23 cellular contexts compared by ENCODE assay signal in genomic region chr5:113380299-113381014, GRCh38. TPM values are rescaled to one million over a fixed set of nuclear protein-coding genes. Genes with fewer than 3 reads are reported as not detected.
DNase-seq lines count a peak whose midpoint lies in the region; ATAC-seq and TF ChIP-seq lines count a peak whose summit lies in the region.
"Had no signal": no experiment of that assay in that cellular context is flagged by ENCODE, and none has a peak within 500 bp of the region (broad histone marks: within the 10 kb centered on the region; RNA-seq: fewer than 3 reads in every experiment).

No MANE protein-coding gene starts in this region.

- no peak overlapping the region for H3K4me3 Mint-ChIP-seq in activated T-helper 17 cell treated with anti-CD3 and anti-CD28 coated beads, Interleukin-2, amount 50 U/mL, for 72 hours
- no peak overlapping the region for H3K4me3 Mint-ChIP-seq in GM23338
- H3K4me3 Mint-ChIP-seq: activated CD4-positive, alpha-beta T cell treated with anti-CD3 and anti-CD28 coated beads for 36 hours; activated naive CD4-positive, alpha-beta T cell treated with anti-CD3 and anti-CD28 coated beads, Interleukin-2, amount 50 U/mL, for 24 hours; stimulated activated naive B cell treated with anti-CD40 and anti-IgM and Interleukin-4, amounts not matched to agents 10 μg/mL and 1 μg/mL and 100 μg/mL, for 72 hours had no signal

- no peaks in the 10 kb centered on the region for H3K9me2 ChIP-seq in GM23338 (ENCODE audit: insufficient read depth)

- H3K4me2 ChIP-seq in GM23338: no peak overlapping the region
- H3K4me2 ChIP-seq: hepatocyte had no signal

- H3K79me2 ChIP-seq in GM23338 (replicated peaks; ENCODE audit: insufficient read depth): no peaks in the 10 kb centered on the region
- H3K79me2 ChIP-seq: hepatocyte had no signal

- H3F3A ChIP-seq in GM23338 (replicated peaks; ENCODE audit: low read depth): no peaks in the 10 kb centered on the region

- H3K4me1 Mint-ChIP-seq in activated T-helper 17 cell treated with anti-CD3 and anti-CD28 coated beads, Interleukin-2, amount 50 U/mL, for 72 hours: peaks cover 22% of the 10 kb centered on the region
- H3K4me1 Mint-ChIP-seq in GM23338: peaks cover 6% of the 10 kb centered on the region; the same call in 1 of the 3 replicates

- H3K4me3 ChIP-seq in cardiac muscle cell (no peak overlapping the region), left ventricle myocardium inferior (no peak overlapping the region), lower lobe of right lung (no peak overlapping the region), GM23338 (no peak overlapping the region)
- H3K4me3 ChIP-seq: HAP-1, hepatocyte had no signal

- intact Hi-C loops in left ventricle myocardium inferior (cut with micrococcal nuclease) (loop anchor here (10.0 kb wide), 1 partner anchor 104 kb away; the partner anchor contains the start of gene MCC), lower lobe of right lung (cut with DNase I) (no loop called here)

- H2AFZ ChIP-seq in GM23338: no peak overlapping the region
- H2AFZ ChIP-seq: hepatocyte had no signal

- TF ChIP-seq CTCF in cardiac muscle cell (IDR thresholded peaks at IDR 0.05; ENCODE audit: low read depth, low read length) (no peak), left ventricle myocardium inferior (IDR thresholded peaks at IDR 0.05; ENCODE audit: borderline replicate concordance) (no peak), lower lobe of right lung (IDR thresholded peaks at IDR 0.05) (no peak), GM23338 (conservative IDR thresholded peaks at IDR 0.05; ENCODE audit: low read depth in 2 of 2) (no peak)

- H3K4me1 ChIP-seq in cardiac muscle cell (ENCODE audit: low read depth): peaks cover 17% of the 10 kb centered on the region
- peaks cover 24% of the 10 kb centered on the region for H3K4me1 ChIP-seq in left ventricle myocardium inferior
- no peaks in the 10 kb centered on the region for H3K4me1 ChIP-seq in lower lobe of right lung
- peaks cover 5% of the 10 kb centered on the region; the same call in 1 of the 2 replicates for H3K4me1 ChIP-seq in GM23338 (ENCODE audit: insufficient read depth)

- DNase-seq in cardiac muscle cell (ENCODE audit: low read depth in 1 of 2, low spot score in 1 of 2): peak; percentile 41 to 43
- no peak for DNase-seq in left ventricle myocardium inferior
- no peak for DNase-seq in lower lobe of right lung
- no peak for DNase-seq in GM23338 (ENCODE audit: low spot score)
- DNase-seq in COLO829 (ENCODE audit: low spot score): no peak
- DNase-seq: ACHN; activated CD4-positive, alpha-beta T cell treated with anti-CD3 and anti-CD28 coated beads for 36 hours; GDM1; Karpas-422; kidney glomerular epithelial cell; NCI-H1417 treated with DMSO at 0.1 percent for 48 hours; NK-92 treated with Interleukin-12 subunit alpha and Interleukin-12 subunit beta, amount 100 ng/mL, for 24 hours; stimulated activated naive B cell treated with anti-CD40 and anti-IgM and Interleukin-4, amounts not matched to agents 10 μg/mL and 1 μg/mL and 100 μg/mL, for 72 hours; T-helper 1 cell had no signal

- ATAC-seq in activated T-helper 17 cell treated with anti-CD3 and anti-CD28 coated beads, Interleukin-2, amount 50 U/mL, for 72 hours (replicated peaks): peak; percentile 14
- ATAC-seq in lower lobe of right lung (peak; percentile 86 to 93), GM23338 (no peak), GM18858 (IDR thresholded peaks at IDR 0.05; ENCODE audit: unreplicated experiment) (no peak), HG03175 (IDR thresholded peaks at IDR 0.05; ENCODE audit: unreplicated experiment) (no peak)
- ATAC-seq: activated CD4-positive, alpha-beta T cell treated with anti-CD3 and anti-CD28 coated beads for 36 hours; stimulated activated naive B cell treated with anti-CD40 and anti-IgM and Interleukin-4, amounts not matched to agents 10 μg/mL and 1 μg/mL and 100 μg/mL, for 72 hours had no signal

- no peak overlapping the region for H3K27ac Mint-ChIP-seq in activated T-helper 17 cell treated with anti-CD3 and anti-CD28 coated beads, Interleukin-2, amount 50 U/mL, for 72 hours
- no peak overlapping the region for H3K27ac Mint-ChIP-seq in GM23338
- H3K27ac Mint-ChIP-seq: activated CD4-positive, alpha-beta T cell treated with anti-CD3 and anti-CD28 coated beads for 36 hours; activated naive CD4-positive, alpha-beta T cell treated with anti-CD3 and anti-CD28 coated beads, Interleukin-2, amount 50 U/mL, for 24 hours; stimulated activated naive B cell treated with anti-CD40 and anti-IgM and Interleukin-4, amounts not matched to agents 10 μg/mL and 1 μg/mL and 100 μg/mL, for 72 hours had no signal

- H3K9me3 ChIP-seq in cardiac muscle cell (ENCODE audit: low read depth): no peaks in the 10 kb centered on the region
- no peaks in the 10 kb centered on the region for H3K9me3 ChIP-seq in left ventricle myocardium inferior (replicated peaks)
- H3K9me3 ChIP-seq in lower lobe of right lung: no peaks in the 10 kb centered on the region
- H3K9me3 ChIP-seq: HAP-1 had no signal

- no peaks in the 10 kb centered on the region for H4K20me1 ChIP-seq in GM23338 (replicated peaks; ENCODE audit: insufficient read depth)

- H3K36me3 ChIP-seq in cardiac muscle cell (no peaks in the 10 kb centered on the region), left ventricle myocardium inferior (no peaks in the 10 kb centered on the region), lower lobe of right lung (no peaks in the 10 kb centered on the region), GM23338 (ENCODE audit: insufficient read depth) (no peaks in the 10 kb centered on the region)
- H3K36me3 ChIP-seq: HAP-1 had no signal

- H3K27me3 ChIP-seq in cardiac muscle cell (no peaks in the 10 kb centered on the region), left ventricle myocardium inferior (ENCODE audit: low read depth) (no peaks in the 10 kb centered on the region), lower lobe of right lung (ENCODE audit: low read depth) (peaks cover 6% of the 10 kb centered on the region), GM23338 (ENCODE audit: insufficient read depth) (no peaks in the 10 kb centered on the region)
- H3K27me3 ChIP-seq: hepatocyte had no signal

- peaks cover 9% of the 10 kb centered on the region for H3K27me3 Mint-ChIP-seq in activated T-helper 17 cell treated with anti-CD3 and anti-CD28 coated beads, Interleukin-2, amount 50 U/mL, for 72 hours
- peaks cover 2% of the 10 kb centered on the region for H3K27me3 Mint-ChIP-seq in GM23338 (ENCODE audit: insufficient read depth, low read depth, poor library complexity)

- peak overlapping the region; percentile 16 for H3K27ac ChIP-seq in cardiac muscle cell
- no peak overlapping the region for H3K27ac ChIP-seq in left ventricle myocardium inferior (replicated peaks)
- no peak overlapping the region for H3K27ac ChIP-seq in lower lobe of right lung
- H3K27ac ChIP-seq in GM23338 (ENCODE audit: low read depth): no peak overlapping the region
- H3K27ac ChIP-seq: hepatocyte, RWPE1 had no signal

- H3K9me3 Mint-ChIP-seq in activated T-helper 17 cell treated with anti-CD3 and anti-CD28 coated beads, Interleukin-2, amount 50 U/mL, for 72 hours: no peaks in the 10 kb centered on the region
- H3K9me3 Mint-ChIP-seq in GM23338: no peaks in the 10 kb centered on the region
- H3K9me3 Mint-ChIP-seq: activated naive CD4-positive, alpha-beta T cell treated with anti-CD3 and anti-CD28 coated beads, Interleukin-2, amount 50 U/mL, for 24 hours; stimulated activated naive B cell treated with anti-CD40 and anti-IgM and Interleukin-4, amounts not matched to agents 10 μg/mL and 1 μg/mL and 100 μg/mL, for 72 hours had no signal

- no peaks in the 10 kb centered on the region for H3K36me3 Mint-ChIP-seq in activated T-helper 17 cell treated with anti-CD3 and anti-CD28 coated beads, Interleukin-2, amount 50 U/mL, for 72 hours (ENCODE audit: low read depth)
- H3K36me3 Mint-ChIP-seq in GM23338 (ENCODE audit: low read depth): no peaks in the 10 kb centered on the region
- H3K36me3 Mint-ChIP-seq: activated naive CD4-positive, alpha-beta T cell treated with anti-CD3 and anti-CD28 coated beads, Interleukin-2, amount 50 U/mL, for 24 hours; stimulated activated naive B cell treated with anti-CD40 and anti-IgM and Interleukin-4, amounts not matched to agents 10 μg/mL and 1 μg/mL and 100 μg/mL, for 72 hours had no signal

TF ChIP-seq in GM23338, 12 proteins besides CTCF, POLR2A, EP300 and RAD21:
- TF ChIP-seq POLR2AphosphoS5 (IDR thresholded peaks at IDR 0.05; ENCODE audit: low read depth) (no peak), ZNF331 (CRISPR knock-in tag; IDR thresholded peaks at IDR 0.05; ENCODE audit: low read depth) (no peak)

RNA-seq across cellular contexts. Expression of gene TSSK1B, which starts 54.3 kb away (rescaled TPM):
- 0.14 and 0.15 TPM in 2 replicates for total RNA-seq in cardiac muscle cell
- 0.27 TPM in 1 of 2 replicates, not detected in the other for polyA plus RNA-seq in cardiac muscle cell
- not detected for total RNA-seq in left ventricle myocardium inferior
- total RNA-seq in activated T-helper 17 cell treated with anti-CD3 and anti-CD28 coated beads, Interleukin-2, amount 50 U/mL, for 72 hours: not detected
- not detected for total RNA-seq in lower lobe of right lung
- 0.52 TPM in 1 of 2 replicates, not detected in the other for total RNA-seq in GM23338 (2014; rRNA removed; shearing (Covaris generic))
- polyA plus RNA-seq in GM23338 (2016; fragmentation: Nextera tagmentation; extraction: Ambion mirVana): not detected in 2 replicates
- total RNA-seq: activated CD4-positive, alpha-beta T cell treated with anti-CD3 and anti-CD28 coated beads for 36 hours; hepatocyte; posterior vena cava had no signal
- polyA plus RNA-seq: hepatocyte, urinary bladder had no signal

Comparison
In these comparisons a context has a peak if more than half of its experiments do, and no peak if none do; other contexts are left out.
1. DNase-seq: peak in cardiac muscle cell (2 of 2); none in left ventricle myocardium inferior (single experiment), lower lobe of right lung (single experiment), GM23338 (single experiment) and COLO829 (single experiment).
2. ATAC-seq: peak in activated T-helper 17 cell treated with anti-CD3 and anti-CD28 coated beads, Interleukin-2, amount 50 U/mL, for 72 hours (single experiment) and lower lobe of right lung (2 of 2); none in GM23338 (single experiment), GM18858 (single experiment) and HG03175 (single experiment).